In the genomic region with DNA sequence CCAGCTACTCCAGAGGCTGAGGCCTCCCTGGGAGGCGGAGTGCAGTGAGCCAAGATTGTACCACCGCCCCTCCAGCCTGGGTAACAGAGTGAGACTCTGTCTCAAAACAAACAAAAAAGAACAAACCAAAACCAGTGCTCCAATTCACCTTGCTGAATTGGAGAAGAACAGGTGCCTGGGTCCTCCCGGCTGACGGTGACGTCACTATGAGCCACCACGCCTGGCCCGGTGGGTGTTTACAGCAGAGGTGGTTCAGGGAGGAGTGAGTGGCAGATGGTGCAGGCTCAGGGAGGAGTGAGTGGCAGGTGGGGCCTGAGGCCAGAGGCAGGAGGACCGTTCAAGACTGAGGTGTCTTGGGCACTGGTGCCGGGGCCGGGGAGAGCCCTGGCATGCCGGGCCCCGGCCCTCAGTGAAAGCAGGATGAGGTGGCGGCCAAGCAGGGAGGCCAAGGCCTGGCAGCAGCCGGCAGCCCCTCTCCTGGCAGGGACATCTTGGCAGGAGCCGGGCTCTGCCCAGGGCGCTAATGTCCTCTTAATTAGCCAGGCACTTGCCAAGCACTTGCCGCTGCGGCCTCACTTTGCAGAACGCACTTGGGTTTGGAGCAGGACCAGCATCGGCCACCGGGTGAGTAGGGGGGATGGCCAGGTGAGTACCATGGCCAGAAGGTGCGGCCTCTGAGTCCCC, we compare ENCODE assay signal across 1 cellular context.
TF ChIP-seq lines count a peak whose summit lies in the region.

No MANE protein-coding gene starts in this region.

TF ChIP-seq in GM23338, 12 proteins besides CTCF, POLR2A, EP300 and RAD21 (continued from another document):
- TF ChIP-seq REST (IDR thresholded peaks at IDR 0.05; ENCODE audit: unreplicated experiment), result no peak
- TF ChIP-seq CREB1 (CRISPR knock-in tag; IDR thresholded peaks at IDR 0.05; ENCODE audit: low read depth), result no peak
- TF ChIP-seq, protein P1, sequence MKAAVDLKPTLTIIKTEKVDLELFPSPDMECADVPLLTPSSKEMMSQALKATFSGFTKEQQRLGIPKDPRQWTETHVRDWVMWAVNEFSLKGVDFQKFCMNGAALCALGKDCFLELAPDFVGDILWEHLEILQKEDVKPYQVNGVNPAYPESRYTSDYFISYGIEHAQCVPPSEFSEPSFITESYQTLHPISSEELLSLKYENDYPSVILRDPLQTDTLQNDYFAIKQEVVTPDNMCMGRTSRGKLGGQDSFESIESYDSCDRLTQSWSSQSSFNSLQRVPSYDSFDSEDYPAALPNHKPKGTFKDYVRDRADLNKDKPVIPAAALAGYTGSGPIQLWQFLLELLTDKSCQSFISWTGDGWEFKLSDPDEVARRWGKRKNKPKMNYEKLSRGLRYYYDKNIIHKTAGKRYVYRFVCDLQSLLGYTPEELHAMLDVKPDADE (IDR thresholded peaks at IDR 0.05), result no peak
- no peak for TF ChIP-seq JUNB (IDR thresholded peaks at IDR 0.05; ENCODE audit: unreplicated experiment)
- no peak for TF ChIP-seq ZNF114 (CRISPR knock-in tag; IDR thresholded peaks at IDR 0.05)
- no peak for TF ChIP-seq EZH2 (IDR thresholded peaks at IDR 0.05; ENCODE audit: low read depth, unreplicated experiment)
